ENCODE assay signal across 11 cellular contexts in the genomic region with DNA sequence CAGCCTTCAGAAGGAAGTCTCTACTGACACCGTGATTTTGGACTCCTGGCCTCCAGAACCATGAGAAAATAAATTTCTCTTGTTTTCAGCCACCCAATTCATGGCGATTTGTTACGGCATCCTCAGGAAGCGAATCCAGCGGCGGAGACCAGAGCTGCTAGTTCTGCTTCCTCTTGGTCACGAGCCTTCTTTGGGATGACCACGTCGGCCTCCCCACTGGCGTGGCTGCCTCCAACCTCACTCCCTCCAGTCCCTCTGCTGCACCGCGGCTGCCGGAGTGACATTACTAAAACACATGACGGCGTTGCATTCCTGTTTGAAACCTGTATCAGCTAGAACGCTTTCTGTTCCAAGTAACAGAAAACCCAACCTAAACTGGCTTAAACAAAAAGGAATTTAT. TPM values are rescaled to one million over a fixed set of nuclear protein-coding genes. Genes with fewer than 3 reads are reported as not detected.
"Had no signal": no experiment of that assay in that cellular context is flagged by ENCODE, and none has a peak within 500 bp of the region (broad histone marks: within the 10 kb centered on the region; RNA-seq: fewer than 3 reads in every experiment).

No MANE protein-coding gene starts in this region.

RNA-seq across cellular contexts. Expression of a gene that starts 18.9 kb away (rescaled TPM):
- total RNA-seq: dermis microvascular lymphatic vessel endothelial cell, esophagus mucosa, gastrocnemius medialis, glomerular endothelial cell, kidney, left colon, left lung, left ventricle myocardium superior, lower lobe of right lung, lung microvascular endothelial cell, mesothelial cell of epicardium had no signal
